33 cellular contexts compared by ENCODE assay signal in genomic region chr20:40634891-40635290, GRCh38. TPM values are rescaled to one million over a fixed set of nuclear protein-coding genes. Genes with fewer than 3 reads are reported as not detected.
"Had no signal": no experiment of that assay in that cellular context is flagged by ENCODE, and none has a peak within 500 bp of the region (broad histone marks: within the 10 kb centered on the region; RNA-seq: fewer than 3 reads in every experiment).

No MANE protein-coding gene starts in this region.

- H3K9me3 ChIP-seq: MG63, SJSA1, SK-N-SH had no signal

- ATAC-seq: activated CD4-positive, alpha-beta T cell treated with anti-CD3 and anti-CD28 coated beads for 36 hours; activated CD4-positive, CD25-positive, alpha-beta regulatory T cell treated with anti-CD3 and anti-CD28 coated beads, Interleukin-2, amount 50 U/mL, for 24 hours; activated T-cell treated with anti-CD3 and anti-CD28 coated beads, Interleukin-2, amount 50 U/mL, for 72 hours; activated T-helper 17 cell treated with anti-CD3 and anti-CD28 coated beads, Interleukin-2, amount 50 U/mL, for 72 hours; WTC11 had no signal

- H3K9me2 ChIP-seq: SK-N-SH had no signal

- H3K27ac ChIP-seq: cardiac muscle cell, SJSA1 had no signal

- DNase-seq: activated CD4-positive, alpha-beta memory T cell treated with anti-CD3 and anti-CD28 coated beads for 36 hours; activated CD4-positive, alpha-beta T cell treated with anti-CD3 and anti-CD28 coated beads for 36 hours; activated CD4-positive, alpha-beta T cell treated with anti-CD3 and anti-CD28 coated beads, Interleukin-2, amount 10 ng/mL, durations not matched to agents 7 days and 5 days; activated effector memory CD4-positive, alpha-beta T cell treated with anti-CD3 and anti-CD28 coated beads, Interleukin-2, amount 50 U/mL, for 16 hours; activated naive CD4-positive, alpha-beta T cell; activated naive CD4-positive, alpha-beta T cell treated with anti-CD3 and anti-CD28 coated beads, Interleukin-2, amount 50 U/mL, for 16 hours; activated naive CD8-positive, alpha-beta T cell treated with anti-CD3 and anti-CD28 coated beads for 36 hours; activated T-cell treated with anti-CD3 and anti-CD28 coated beads, Interleukin-2, amount 50 U/mL, for 1 hour; activated T-cell treated with anti-CD3 and anti-CD28 coated beads, Interleukin-2, amount 50 U/mL, for 72 hours; amniotic stem cell; aorta; Kasumi-1; KG1; MG63; NCI-H1048; NCI-H1105 treated with DMSO at 0.1 percent for 48 hours; NCI-H1436; NCI-H1694; NCI-H1930; NCI-H2081 treated with DMSO at 0.1 percent for 48 hours; NCI-H345; NCI-H524 treated with DMSO at 0.1 percent for 48 hours; NCI-H82; NK-92 treated with Interleukin-12 subunit alpha and Interleukin-12 subunit beta, amount 100 ng/mL, for 24 hours; SHP77 treated with DMSO at 0.1 percent for 48 hours; SK-N-SH had no signal

- FAIRE-seq: TTC549 had no signal

- H3K27me3 ChIP-seq: cardiac muscle cell, MG63, SJSA1 had no signal

- H3K9ac ChIP-seq: SK-N-SH had no signal

- H3K4me3 ChIP-seq: cardiac muscle cell, MG63, SJSA1 had no signal

- H3K4me2 ChIP-seq: SK-N-SH had no signal

- H3K4me1 ChIP-seq: SJSA1 had no signal

- H3K36me3 ChIP-seq: cardiac muscle cell, MG63, SJSA1 had no signal

RNA-seq across cellular contexts. Expression of gene MAFB, which starts 54.1 kb away (rescaled TPM):
- total RNA-seq: activated CD4-positive, alpha-beta memory T cell treated with anti-CD3 and anti-CD28 coated beads for 36 hours; activated CD4-positive, alpha-beta T cell treated with anti-CD3 and anti-CD28 coated beads for 36 hours; activated CD4-positive, alpha-beta T cell treated with anti-CD3 and anti-CD28 coated beads, Interleukin-2, amount 10 ng/mL, durations not matched to agents 7 days and 5 days; activated naive CD8-positive, alpha-beta T cell treated with anti-CD3 and anti-CD28 coated beads for 36 hours; activated T-helper 17 cell treated with anti-CD3 and anti-CD28 coated beads, Interleukin-2, amount 50 U/mL, for 72 hours; NCI-H460; SJSA1 had no signal
